Comparison of ENCODE assay signal across 28 cellular contexts in genomic region chr15:80003934-80004472, GRCh38. TPM values are rescaled to one million over a fixed set of nuclear protein-coding genes. Genes with fewer than 3 reads are reported as not detected.
DNase-seq lines count a peak whose midpoint lies in the region; ATAC-seq, FAIRE-seq and TF ChIP-seq lines count a peak whose summit lies in the region.
"Had no signal": no experiment of that assay in that cellular context is flagged by ENCODE, and none has a peak within 500 bp of the region (broad histone marks: within the 10 kb centered on the region; RNA-seq: fewer than 3 reads in every experiment).

No MANE protein-coding gene starts in this region.

- no peak overlapping the region for H3K27ac Mint-ChIP-seq in activated CD4-positive, alpha-beta T cell treated with anti-CD3 and anti-CD28 coated beads for 36 hours
- H3K27ac Mint-ChIP-seq in activated CD4-positive, alpha-beta T cell treated with anti-CD3 and anti-CD28 coated beads, Interleukin-2, amount 10 ng/mL, durations not matched to agents 7 days and 5 days = no peak overlapping the region
- H3K27ac Mint-ChIP-seq in H9 (peak overlapping the region in 2 of 3 experiments; percentile 52 to 87; a peak in 4 of 7 replicates), activated B cell treated with CpG ODN at 0.5 μM for 24 hours (peak overlapping the region; percentile 61)
- H3K27ac Mint-ChIP-seq: activated naive CD8-positive, alpha-beta T cell treated with anti-CD3 and anti-CD28 coated beads for 36 hours; T-helper 1 cell treated with Interleukin-12 subunit alpha and Interleukin-12 subunit beta and Interleukin-4 antibody, amounts not matched to agents 30 μg/mL and 1 μg/mL, for 36 hours had no signal

- no peak overlapping the region for H4K5ac ChIP-seq in H9 (ENCODE audit: insufficient read length, low read depth, low read length)

- no peak overlapping the region for H3K4ac ChIP-seq in H9 (ENCODE audit: low read depth, low read length)

- H3K27me3 Mint-ChIP-seq in activated CD4-positive, alpha-beta T cell treated with anti-CD3 and anti-CD28 coated beads for 36 hours = no peaks in the 10 kb centered on the region
- H3K27me3 Mint-ChIP-seq in activated CD4-positive, alpha-beta T cell treated with anti-CD3 and anti-CD28 coated beads, Interleukin-2, amount 10 ng/mL, durations not matched to agents 7 days and 5 days = peaks cover 2% of the 10 kb centered on the region
- H3K27me3 Mint-ChIP-seq in H9 (ENCODE audit: low read depth) = peaks cover 2% of the 10 kb centered on the region; the same call in 1 of the 2 replicates
- H3K27me3 Mint-ChIP-seq in activated B cell treated with CpG ODN at 0.5 μM for 24 hours = no peaks in the 10 kb centered on the region
- H3K27me3 Mint-ChIP-seq: activated naive CD8-positive, alpha-beta T cell treated with anti-CD3 and anti-CD28 coated beads for 36 hours; CD4-positive, alpha-beta memory T cell had no signal

- H3K4me1 Mint-ChIP-seq in activated CD4-positive, alpha-beta T cell treated with anti-CD3 and anti-CD28 coated beads for 36 hours = peaks cover 2% of the 10 kb centered on the region
- no peaks in the 10 kb centered on the region for H3K4me1 Mint-ChIP-seq in activated CD4-positive, alpha-beta T cell treated with anti-CD3 and anti-CD28 coated beads, Interleukin-2, amount 10 ng/mL, durations not matched to agents 7 days and 5 days
- peaks cover 6 to 9% of the 10 kb centered on the region in 2 experiments; a peak in 3 of 4 replicates for H3K4me1 Mint-ChIP-seq in H9
- peaks cover 26% of the 10 kb centered on the region for H3K4me1 Mint-ChIP-seq in activated B cell treated with CpG ODN at 0.5 μM for 24 hours
- H3K4me1 Mint-ChIP-seq: activated naive CD8-positive, alpha-beta T cell treated with anti-CD3 and anti-CD28 coated beads for 36 hours; CD4-positive, alpha-beta memory T cell; neural crest cell had no signal

- TF ChIP-seq POLR2A in esophagus squamous epithelium (IDR thresholded peaks at IDR 0.05) = no peak

- peak overlapping the region; percentile 0 for H3K18ac ChIP-seq in H9 (ENCODE audit: insufficient read length, low read depth, low read length)

- no peak overlapping the region for H2AK5ac ChIP-seq in H9 (ENCODE audit: insufficient read length, low read length)

- intact Hi-C loops in activated CD4-positive, alpha-beta T cell treated with anti-CD3 and anti-CD28 coated beads for 36 hours (cut with DNase I, micrococcal nuclease) = no loop called here
- intact Hi-C loops in activated B cell treated with CpG ODN at 0.5 μM for 24 hours (cut with micrococcal nuclease) (no loop called here), esophagus squamous epithelium (cut with DNase I) (loop anchor here (10.0 kb wide), 1 partner anchor 409 kb away; no protein-coding TSS in a partner anchor)

- no peak overlapping the region for H3T11ph ChIP-seq in H9 (ENCODE audit: low read length)

- H3K27me3 ChIP-seq in H9 (ENCODE audit: insufficient read depth, low read length) (no peaks in the 10 kb centered on the region), osteoblast (ENCODE audit: insufficient read depth, low read length) (no peaks in the 10 kb centered on the region), esophagus squamous epithelium (no peaks in the 10 kb centered on the region)
- H3K27me3 ChIP-seq: suprapubic skin had no signal

- peak; percentile 40 for ATAC-seq in activated CD4-positive, alpha-beta T cell treated with anti-CD3 and anti-CD28 coated beads for 36 hours
- no peak for ATAC-seq in activated B cell treated with CpG ODN at 0.5 μM for 24 hours (ENCODE audit: low read depth)
- ATAC-seq: PC-3 had no signal

- no peak overlapping the region for H3K56ac ChIP-seq in H9 (ENCODE audit: insufficient read length, low read depth, low read length)

- POLR2A ChIA-PET in activated CD4-positive, alpha-beta T cell treated with anti-CD3 and anti-CD28 coated beads for 36 hours (lab: Charles Lee) = no interaction called here
- POLR2A ChIA-PET in activated CD4-positive, alpha-beta T cell treated with anti-CD3 and anti-CD28 coated beads, Interleukin-2, amount 10 ng/mL, durations not matched to agents 7 days and 5 days (lab: Charles Lee) = interaction anchor here (0.6 kb wide), 1 partner anchor 83 kb away, joined by 6 read pairs; no protein-coding TSS in a partner anchor
- POLR2A ChIA-PET in activated B cell treated with CpG ODN at 0.5 μM for 24 hours (lab: Charles Lee) = no interaction called here

- H3K4me3 Mint-ChIP-seq in activated CD4-positive, alpha-beta T cell treated with anti-CD3 and anti-CD28 coated beads for 36 hours = no peak overlapping the region
- no peak overlapping the region for H3K4me3 Mint-ChIP-seq in activated CD4-positive, alpha-beta T cell treated with anti-CD3 and anti-CD28 coated beads, Interleukin-2, amount 10 ng/mL, durations not matched to agents 7 days and 5 days
- no peak overlapping the region for H3K4me3 Mint-ChIP-seq in H9
- H3K4me3 Mint-ChIP-seq in activated B cell treated with CpG ODN at 0.5 μM for 24 hours = no peak overlapping the region
- H3K4me3 Mint-ChIP-seq: activated naive CD8-positive, alpha-beta T cell treated with anti-CD3 and anti-CD28 coated beads for 36 hours; CD4-positive, alpha-beta memory T cell; neural crest cell; T-helper 1 cell treated with Interleukin-12 subunit alpha and Interleukin-12 subunit beta and Interleukin-4 antibody, amounts not matched to agents 30 μg/mL and 1 μg/mL, for 36 hours had no signal

- no peak overlapping the region for H4K91ac ChIP-seq in H9 (ENCODE audit: insufficient read length, low read depth, low read length)

- no peak overlapping the region for H3K4me3 ChIP-seq in osteoblast (ENCODE audit: insufficient read depth, low read length)
- no peak overlapping the region for H3K4me3 ChIP-seq in esophagus squamous epithelium
- H3K4me3 ChIP-seq: SK-N-MC, smooth muscle cell, suprapubic skin had no signal

- no CpG with 5 or more reads among the region's 6 CpGs for WGBS in H9 (ENCODE audit: extremely low coverage, insufficient read length, low lambda C conversion rate)
- WGBS in esophagus squamous epithelium, 2 donors = 96 to 98% methylated on average over 5 to 6 of the region's 6 CpGs

- H3K23ac ChIP-seq in H9 (ENCODE audit: insufficient read length, low read depth, low read length) = no peak overlapping the region

- no peak overlapping the region for H2BK120ac ChIP-seq in H9 (ENCODE audit: low read depth, low read length, poor library complexity, severe bottlenecking)

- H2BK5ac ChIP-seq in H9 (ENCODE audit: insufficient read length, low read length) = no peak overlapping the region

- TF ChIP-seq CTCF in H9 (conservative IDR thresholded peaks at IDR 0.05) (no peak), activated B cell treated with CpG ODN at 0.5 μM for 24 hours (IDR thresholded peaks at IDR 0.05) (no peak), osteoblast (IDR thresholded peaks at IDR 0.05; ENCODE audit: extremely low read depth, low read depth, low read length) (no peak), esophagus squamous epithelium (IDR thresholded peaks at IDR 0.05) (no peak)

- no peak overlapping the region for H2BK20ac ChIP-seq in H9 (ENCODE audit: low read depth, low read length, poor library complexity, severe bottlenecking)

- H3K23me2 ChIP-seq in H9 (ENCODE audit: insufficient read length, low read depth, low read length, poor library complexity, severe bottlenecking) = no peaks in the 10 kb centered on the region

- CTCF ChIA-PET in activated CD4-positive, alpha-beta T cell treated with anti-CD3 and anti-CD28 coated beads for 36 hours (lab: Charles Lee) = no interaction called here
- CTCF ChIA-PET in activated CD4-positive, alpha-beta T cell treated with anti-CD3 and anti-CD28 coated beads, Interleukin-2, amount 10 ng/mL, durations not matched to agents 7 days and 5 days (lab: Charles Lee) = no interaction called here
- CTCF ChIA-PET in activated B cell treated with CpG ODN at 0.5 μM for 24 hours (lab: Charles Lee) = no interaction called here

- H3K9me3 Mint-ChIP-seq in activated CD4-positive, alpha-beta T cell treated with anti-CD3 and anti-CD28 coated beads for 36 hours (ENCODE audit: low read depth) = no peaks in the 10 kb centered on the region
- H3K9me3 Mint-ChIP-seq in activated CD4-positive, alpha-beta T cell treated with anti-CD3 and anti-CD28 coated beads, Interleukin-2, amount 10 ng/mL, durations not matched to agents 7 days and 5 days = no peaks in the 10 kb centered on the region
- H3K9me3 Mint-ChIP-seq in H9 (no peaks in the 10 kb centered on the region; a peak in 2 of 5 replicates), activated B cell treated with CpG ODN at 0.5 μM for 24 hours (peaks cover 4% of the 10 kb centered on the region)
- H3K9me3 Mint-ChIP-seq: activated naive CD8-positive, alpha-beta T cell treated with anti-CD3 and anti-CD28 coated beads for 36 hours; T-helper 1 cell treated with Interleukin-12 subunit alpha and Interleukin-12 subunit beta and Interleukin-4 antibody, amounts not matched to agents 30 μg/mL and 1 μg/mL, for 36 hours had no signal

- no peak overlapping the region for H2AFZ ChIP-seq in H9 (ENCODE audit: low read length)
- H2AFZ ChIP-seq in osteoblast (ENCODE audit: low read length) = peak overlapping the region; percentile 25

- no peak overlapping the region for H4K8ac ChIP-seq in H9 (replicated peaks; ENCODE audit: insufficient read length, low read depth, low read length)

- no peaks in the 10 kb centered on the region for H3K36me3 ChIP-seq in osteoblast (ENCODE audit: insufficient read depth, low read length)
- H3K36me3 ChIP-seq in esophagus squamous epithelium = no peaks in the 10 kb centered on the region
- H3K36me3 ChIP-seq: suprapubic skin had no signal

- H3K27ac ChIP-seq in H9 (ENCODE audit: insufficient read length, low read depth, low read length) = no peak overlapping the region
- no peak overlapping the region for H3K27ac ChIP-seq in osteoblast (ENCODE audit: low read depth, low read length)
- H3K27ac ChIP-seq in esophagus squamous epithelium = no peak overlapping the region
- H3K27ac ChIP-seq: SK-N-MC, suprapubic skin had no signal

- no peak overlapping the region for H3K14ac ChIP-seq in H9 (ENCODE audit: insufficient read depth, low read length)

- no peak overlapping the region for H2BK12ac ChIP-seq in H9 (ENCODE audit: insufficient read length, low read depth, low read length)

- DNase-seq in activated CD4-positive, alpha-beta T cell treated with anti-CD3 and anti-CD28 coated beads for 36 hours = no peak
- DNase-seq in activated CD4-positive, alpha-beta T cell treated with anti-CD3 and anti-CD28 coated beads, Interleukin-2, amount 10 ng/mL, durations not matched to agents 7 days and 5 days = no peak
- no peak for DNase-seq in H9
- no peak for DNase-seq in activated B cell treated with CpG ODN at 0.5 μM for 24 hours
- no peak for DNase-seq in osteoblast (ENCODE audit: insufficient read length, low spot score, missing footprints)
- DNase-seq in esophagus squamous epithelium (lab: John Stamatoyannopoulos, UW) = no peak
- DNase-seq in HTR-8/SVneo (ENCODE audit: insufficient read length, low spot score) = no peak
- DNase-seq: activated CD4-positive, alpha-beta T cell treated with anti-CD3 and anti-CD28 coated beads for 1 hour; activated effector memory CD4-positive, alpha-beta T cell treated with Interleukin-2 at 50 U/mL for 16 hours; activated naive CD8-positive, alpha-beta T cell treated with anti-CD3 and anti-CD28 coated beads for 36 hours; CD4-positive, alpha-beta memory T cell; HCEC 1CT; hippocampal formation; NCI-H1105; NCI-H187; NCI-H510A; PC-3; stimulated activated CD4-positive, alpha-beta T cell treated with anti-CD3 and anti-CD28 coated beads, Interleukin-1b, Interleukin-23, amount 100 ng/mL, for 48 hours; stimulated activated naive CD4-positive, alpha-beta T cell treated with Interleukin-2 at 50 U/mL for 16 hours had no signal

- H3K9me3 ChIP-seq in H9 (ENCODE audit: control insufficient read depth, low read depth, low read length) (no peaks in the 10 kb centered on the region), osteoblast (ENCODE audit: low read depth, low read length) (no peaks in the 10 kb centered on the region), esophagus squamous epithelium (no peaks in the 10 kb centered on the region)
- H3K9me3 ChIP-seq: suprapubic skin had no signal

- H3K9ac ChIP-seq in H9 (ENCODE audit: extremely low read depth, insufficient read length, low read length) = no peak overlapping the region

- H3K4me2 ChIP-seq in H9 (ENCODE audit: insufficient read depth, insufficient read length, low read length) (no peak overlapping the region), osteoblast (ENCODE audit: insufficient read depth, low read length) (no peak overlapping the region)
- H3K4me2 ChIP-seq: smooth muscle cell had no signal

- H4K20me1 ChIP-seq in H9 (ENCODE audit: control insufficient read depth, insufficient read depth, insufficient read length) = no peaks in the 10 kb centered on the region
- no peaks in the 10 kb centered on the region for H4K20me1 ChIP-seq in osteoblast (ENCODE audit: insufficient read depth, low read length)

- H3K79me2 ChIP-seq in H9 (ENCODE audit: insufficient read depth, low read length) = no peaks in the 10 kb centered on the region
- no peaks in the 10 kb centered on the region for H3K79me2 ChIP-seq in osteoblast (ENCODE audit: insufficient read depth, low read length)

- H3K4me1 ChIP-seq in H9 (ENCODE audit: insufficient read depth, low read length) (no peaks in the 10 kb centered on the region), osteoblast (ENCODE audit: insufficient read depth, low read length) (no peaks in the 10 kb centered on the region), esophagus squamous epithelium (no peaks in the 10 kb centered on the region)
- H3K4me1 ChIP-seq: suprapubic skin had no signal

- no peaks in the 10 kb centered on the region for H3K79me1 ChIP-seq in H9 (ENCODE audit: insufficient read depth, low read depth, low read length, poor library complexity, severe bottlenecking)

- no peak for FAIRE-seq in HTR-8/SVneo (lab: Jason Lieb, UNC)
- FAIRE-seq: bronchial epithelial cell, endothelial cell of umbilical vein had no signal

- no peak overlapping the region for H2BK15ac ChIP-seq in H9 (ENCODE audit: low read depth, low read length)

- no peaks in the 10 kb centered on the region for H3K36me3 Mint-ChIP-seq in activated CD4-positive, alpha-beta T cell treated with anti-CD3 and anti-CD28 coated beads for 36 hours (ENCODE audit: low read depth)
- H3K36me3 Mint-ChIP-seq in activated CD4-positive, alpha-beta T cell treated with anti-CD3 and anti-CD28 coated beads, Interleukin-2, amount 10 ng/mL, durations not matched to agents 7 days and 5 days (ENCODE audit: low read depth) = no peaks in the 10 kb centered on the region
- H3K36me3 Mint-ChIP-seq in H9 (ENCODE audit: insufficient read depth in 1 of 3, low read depth in 3 of 3) (peaks cover 0 to 4% (median 0%) of the 10 kb centered on the region in 3 experiments; a peak in 2 of 7 replicates), activated B cell treated with CpG ODN at 0.5 μM for 24 hours (ENCODE audit: low read depth) (peaks cover 19% of the 10 kb centered on the region)
- H3K36me3 Mint-ChIP-seq: activated naive CD8-positive, alpha-beta T cell treated with anti-CD3 and anti-CD28 coated beads for 36 hours; CD4-positive, alpha-beta memory T cell had no signal

RNA-seq across cellular contexts. Expression of gene BCL2A1, which starts 33.0 kb away (rescaled TPM):
- total RNA-seq in activated CD4-positive, alpha-beta T cell treated with anti-CD3 and anti-CD28 coated beads for 36 hours = 100 to 1,000 TPM in 1 of 2 experiments, 10 to 100 TPM in 1; 82.2 to 103 TPM
- total RNA-seq in activated CD4-positive, alpha-beta T cell treated with anti-CD3 and anti-CD28 coated beads, Interleukin-2, amount 10 ng/mL, durations not matched to agents 7 days and 5 days = 10 to 100 TPM; 14.2 to 14.8 TPM
- total RNA-seq in H9 (2021) (not detected in 2 replicates), activated B cell treated with CpG ODN at 0.5 μM for 24 hours (181 and 189 TPM in 2 replicates), osteoblast (0.29 TPM in 1 of 2 replicates, not detected in the other), esophagus squamous epithelium (1 to 10 TPM in 2 of 4 donors, under 1 TPM in 1, not detected in 1; 0.45 to 2.7 (median 1.2) TPM)
- total RNA-seq: A673, endothelial cell of umbilical vein, lung microvascular endothelial cell, neural crest cell had no signal

RNA-seq across cellular contexts. Expression of gene ZFAND6, which starts 55.5 kb away (rescaled TPM):
- 10 to 100 TPM; 30.2 to 37.2 TPM for total RNA-seq in activated CD4-positive, alpha-beta T cell treated with anti-CD3 and anti-CD28 coated beads for 36 hours
- total RNA-seq in activated CD4-positive, alpha-beta T cell treated with anti-CD3 and anti-CD28 coated beads, Interleukin-2, amount 10 ng/mL, durations not matched to agents 7 days and 5 days = 10 to 100 TPM; 49.3 to 56.4 TPM
- total RNA-seq in H9 (2021) = 89.7 and 91.3 TPM in 2 replicates
- 95.5 and 101 TPM in 2 replicates for total RNA-seq in activated B cell treated with CpG ODN at 0.5 μM for 24 hours
- total RNA-seq in osteoblast = 109 and 112 TPM in 2 replicates
- total RNA-seq in esophagus squamous epithelium = 100 to 1,000 TPM in 1 of 4 donors, 10 to 100 TPM in 3; 71.1 to 102 (median 82.5) TPM

Comparison
In these comparisons a context has a peak if more than half of its experiments do, and no peak if none do; other contexts are left out.
1. RNA of gene BCL2A1, which starts 33.0 kb away (total RNA-seq): 181 to 189 TPM in activated B cell treated with CpG ODN at 0.5 μM for 24 hours and 82.2 to 103 TPM in activated CD4-positive, alpha-beta T cell treated with anti-CD3 and anti-CD28 coated beads for 36 hours; 14.2 to 14.8 TPM in activated CD4-positive, alpha-beta T cell treated with anti-CD3 and anti-CD28 coated beads, Interleukin-2, amount 10 ng/mL, durations not matched to agents 7 days and 5 days, 0.45 to 2.7 TPM in esophagus squamous epithelium, not detected in H9 and 0.29 TPM in osteoblast; every median in the first group is over 4 times any median in the second.
2. H3K27ac Mint-ChIP-seq: peak in H9 (2 of 3) and activated B cell treated with CpG ODN at 0.5 μM for 24 hours (single experiment); none in activated CD4-positive, alpha-beta T cell treated with anti-CD3 and anti-CD28 coated beads for 36 hours (single experiment) and activated CD4-positive, alpha-beta T cell treated with anti-CD3 and anti-CD28 coated beads, Interleukin-2, amount 10 ng/mL, durations not matched to agents 7 days and 5 days (single experiment).